Comparison of ENCODE assay signal across 8 cellular contexts in genomic region chr16:68022728-68023537, GRCh38. TPM values are rescaled to one million over a fixed set of nuclear protein-coding genes. Genes with fewer than 3 reads are reported as not detected.
DNase-seq lines count a peak whose midpoint lies in the region; ATAC-seq and TF ChIP-seq lines count a peak whose summit lies in the region.

TSS of gene DDX28 (minus strand) at chr16:68023232. CDS start at chr16:68023202, 30 bp downstream.
TSS of gene DUS2 (plus strand) at chr16:68023284. CDS start at chr16:68038024, 14,740 bp downstream.

- H3K4me3 ChIP-seq in DND-41 (ENCODE audit: low read depth in 1 of 2, low read length in 2 of 2) (peak within 1 kb of the TSS; percentile 45 to 74), RWPE2 (ENCODE audit: severe bottlenecking) (peak within 1 kb of the TSS; percentile 87), fibroblast of mammary gland (ENCODE audit: control insufficient read depth, low read depth, low read length) (peak within 1 kb of the TSS; percentile 96)

- H3K4me2 ChIP-seq in DND-41 (ENCODE audit: insufficient read depth, low read length) = peak within 1 kb of the TSS; percentile 98

- peaks cover 30% of the 10 kb centered on the region for H3K4me1 ChIP-seq in DND-41 (ENCODE audit: insufficient read depth, low read length)
- H3K4me1 ChIP-seq in RWPE2 (ENCODE audit: insufficient read depth, poor library complexity, severe bottlenecking) = peaks cover 8% of the 10 kb centered on the region

- peak within 1 kb of the TSS; percentile 97 for H3K27ac Mint-ChIP-seq in activated T-helper 17 cell treated with anti-CD3 and anti-CD28 coated beads, Interleukin-2, amount 50 U/mL, for 72 hours
- H3K27ac Mint-ChIP-seq in naive thymus-derived CD8-positive, alpha-beta T cell = peak within 1 kb of the TSS; percentile 94 to 99 (median 98)
- peak within 1 kb of the TSS; percentile 86 for H3K27ac Mint-ChIP-seq in stimulated activated memory B cell treated with anti-CD40 and anti-IgM and Interleukin-4, amounts not matched to agents 10 μg/mL and 1 μg/mL and 100 μg/mL, for 72 hours

- DNase-seq in DND-41 (peak; percentile 94), LHCN-M2 (ENCODE audit: low read depth) (peak; percentile 89), RWPE2 (ENCODE audit: low spot score) (peak; percentile 88), fibroblast of mammary gland (ENCODE audit: low read depth) (peak; percentile 90)
- DNase-seq in naive thymus-derived CD8-positive, alpha-beta T cell = peak; percentile 85 to 97 (median 94)

- H2AFZ ChIP-seq in DND-41 (ENCODE audit: low read depth, low read length) = peak within 1 kb of the TSS; percentile 80

- H3K9me3 ChIP-seq in DND-41 (ENCODE audit: insufficient read depth, low read length, severe bottlenecking) = no peaks in the 10 kb centered on the region
- no peaks in the 10 kb centered on the region for H3K9me3 ChIP-seq in RWPE2 (ENCODE audit: severe bottlenecking)

- H3K4me1 Mint-ChIP-seq in activated T-helper 17 cell treated with anti-CD3 and anti-CD28 coated beads, Interleukin-2, amount 50 U/mL, for 72 hours = no peaks in the 10 kb centered on the region
- peaks cover 14 to 46% (median 27%) of the 10 kb centered on the region in 4 donors for H3K4me1 Mint-ChIP-seq in naive thymus-derived CD8-positive, alpha-beta T cell
- peaks cover 36% of the 10 kb centered on the region for H3K4me1 Mint-ChIP-seq in stimulated activated memory B cell treated with anti-CD40 and anti-IgM and Interleukin-4, amounts not matched to agents 10 μg/mL and 1 μg/mL and 100 μg/mL, for 72 hours

- H4K20me1 ChIP-seq in DND-41 (ENCODE audit: insufficient read depth, low read length) = peaks cover 8% of the 10 kb centered on the region

- H3K36me3 Mint-ChIP-seq in activated T-helper 17 cell treated with anti-CD3 and anti-CD28 coated beads, Interleukin-2, amount 50 U/mL, for 72 hours (ENCODE audit: low read depth) = peaks cover 61% of the 10 kb centered on the region
- peaks cover 0 to 28% (median 8%) of the 10 kb centered on the region in 3 donors for H3K36me3 Mint-ChIP-seq in naive thymus-derived CD8-positive, alpha-beta T cell
- H3K36me3 Mint-ChIP-seq in stimulated activated memory B cell treated with anti-CD40 and anti-IgM and Interleukin-4, amounts not matched to agents 10 μg/mL and 1 μg/mL and 100 μg/mL, for 72 hours = peaks cover 7% of the 10 kb centered on the region

- no peaks in the 10 kb centered on the region for H3K9me3 Mint-ChIP-seq in activated T-helper 17 cell treated with anti-CD3 and anti-CD28 coated beads, Interleukin-2, amount 50 U/mL, for 72 hours
- peaks cover 0 to 2% (median 0%) of the 10 kb centered on the region in 9 donors for H3K9me3 Mint-ChIP-seq in naive thymus-derived CD8-positive, alpha-beta T cell
- no peaks in the 10 kb centered on the region for H3K9me3 Mint-ChIP-seq in stimulated activated memory B cell treated with anti-CD40 and anti-IgM and Interleukin-4, amounts not matched to agents 10 μg/mL and 1 μg/mL and 100 μg/mL, for 72 hours

- H3K36me3 ChIP-seq in DND-41 (ENCODE audit: insufficient read depth, low read length) (peaks cover 30% of the 10 kb centered on the region), RWPE2 (ENCODE audit: low read depth) (peaks cover 37% of the 10 kb centered on the region)

- peak within 1 kb of the TSS; percentile 89 for H3K4me3 Mint-ChIP-seq in activated T-helper 17 cell treated with anti-CD3 and anti-CD28 coated beads, Interleukin-2, amount 50 U/mL, for 72 hours
- H3K4me3 Mint-ChIP-seq in naive thymus-derived CD8-positive, alpha-beta T cell = peak within 1 kb of the TSS; percentile 89 to 100 (median 98)
- H3K4me3 Mint-ChIP-seq in stimulated activated memory B cell treated with anti-CD40 and anti-IgM and Interleukin-4, amounts not matched to agents 10 μg/mL and 1 μg/mL and 100 μg/mL, for 72 hours = peak within 1 kb of the TSS; percentile 91

- H3K27ac ChIP-seq in DND-41 (ENCODE audit: low read length) (peak within 1 kb of the TSS; percentile 77), RWPE2 (ENCODE audit: poor library complexity, severe bottlenecking) (peak within 1 kb of the TSS; percentile 41)

- H3K27me3 ChIP-seq in DND-41 (ENCODE audit: insufficient read depth, low read length, poor library complexity) (no peaks in the 10 kb centered on the region), RWPE2 (ENCODE audit: insufficient read depth, poor library complexity, severe bottlenecking) (no peaks in the 10 kb centered on the region)

- TF ChIP-seq CTCF in DND-41 (IDR thresholded peaks at IDR 0.05; ENCODE audit: borderline replicate concordance, extremely low read depth, low read length, poor library complexity, severe bottlenecking) = peak; percentile 30
- no peak for TF ChIP-seq CTCF in RWPE2 (IDR thresholded peaks at IDR 0.05; ENCODE audit: poor library complexity, severe bottlenecking)
- no peak for TF ChIP-seq CTCF in fibroblast of mammary gland (conservative IDR thresholded peaks at IDR 0.05; ENCODE audit: control insufficient read depth, insufficient read depth, low read depth, low read length)

- peak within 1 kb of the TSS; percentile 80 for H3K9ac ChIP-seq in DND-41 (ENCODE audit: low read depth, low read length)

- POLR2A ChIA-PET in naive thymus-derived CD8-positive, alpha-beta T cell (lab: Charles Lee) = interaction anchor here (0.6 to 15.1 kb wide), 17 partner anchors 9 to 506 kb away, joined by 3 to 447 read pairs (median 5); partner anchors contain the start of genes DPEP2, NFATC3 and SLC12A4

- no peaks in the 10 kb centered on the region for H3K27me3 Mint-ChIP-seq in activated T-helper 17 cell treated with anti-CD3 and anti-CD28 coated beads, Interleukin-2, amount 50 U/mL, for 72 hours
- peaks cover 0 to 2% (median 0%) of the 10 kb centered on the region in 5 donors for H3K27me3 Mint-ChIP-seq in naive thymus-derived CD8-positive, alpha-beta T cell
- H3K27me3 Mint-ChIP-seq in stimulated activated memory B cell treated with anti-CD40 and anti-IgM and Interleukin-4, amounts not matched to agents 10 μg/mL and 1 μg/mL and 100 μg/mL, for 72 hours = no peaks in the 10 kb centered on the region

- ATAC-seq in DND-41 (ENCODE audit: insufficient read depth, low read depth) (peak; percentile 91), GM21825 (IDR thresholded peaks at IDR 0.05; ENCODE audit: unreplicated experiment) (peak; percentile 72), RWPE2 (ENCODE audit: low read depth) (peak; percentile 78)
- ATAC-seq in activated T-helper 17 cell treated with anti-CD3 and anti-CD28 coated beads, Interleukin-2, amount 50 U/mL, for 72 hours (replicated peaks) = peak; percentile 97
- peak; percentile 91 to 92 for ATAC-seq in naive thymus-derived CD8-positive, alpha-beta T cell
- ATAC-seq in stimulated activated memory B cell treated with anti-CD40 and anti-IgM and Interleukin-4, amounts not matched to agents 10 μg/mL and 1 μg/mL and 100 μg/mL, for 72 hours = peak; percentile 94

- H3K79me2 ChIP-seq in DND-41 (ENCODE audit: insufficient read depth, low read length) = peaks cover 36% of the 10 kb centered on the region

RNA-seq across cellular contexts. Expression of gene DDX28, which starts in this region (rescaled TPM):
- 10.5 and 13.4 TPM in 2 replicates for total RNA-seq in LHCN-M2 (2014; rRNA removed)
- 6.5 TPM for polyA plus RNA-seq in LHCN-M2 (2012)
- 10 to 100 TPM in 1 of 2 donors, 1 to 10 TPM in 1; 7.2 to 18.7 TPM for total RNA-seq in activated T-helper 17 cell treated with anti-CD3 and anti-CD28 coated beads, Interleukin-2, amount 50 U/mL, for 72 hours
- total RNA-seq in naive thymus-derived CD8-positive, alpha-beta T cell = 10 to 100 TPM; 25.0 to 26.2 TPM
- 10 to 100 TPM; 49.7 to 60.6 (median 53.9) TPM for polyA plus RNA-seq in naive thymus-derived CD8-positive, alpha-beta T cell

RNA-seq across cellular contexts. Expression of gene DUS2, which starts in this region (rescaled TPM):
- 18.3 and 20.1 TPM in 2 replicates for total RNA-seq in LHCN-M2 (2014; rRNA removed)
- 11.2 TPM for polyA plus RNA-seq in LHCN-M2 (2012)
- total RNA-seq in activated T-helper 17 cell treated with anti-CD3 and anti-CD28 coated beads, Interleukin-2, amount 50 U/mL, for 72 hours = 10 to 100 TPM; 24.6 to 35.0 TPM
- 10 to 100 TPM; 18.2 to 21.1 TPM for total RNA-seq in naive thymus-derived CD8-positive, alpha-beta T cell
- 10 to 100 TPM in 2 of 3 donors, 1 to 10 TPM in 1; 6.4 to 13.1 (median 10.5) TPM for polyA plus RNA-seq in naive thymus-derived CD8-positive, alpha-beta T cell

Comparison
In these comparisons a context has a peak if more than half of its experiments do, and no peak if none do; other contexts are left out.
1. Peak in every context shown above with its lines: DNase-seq, ATAC-seq, H3K4me3 ChIP-seq and H3K27ac ChIP-seq.